Comparison of ENCODE assay signal across 20 cellular contexts in genomic region chr4:11039494-11040142, GRCh38.
"Had no signal": no experiment of that assay in that cellular context is flagged by ENCODE, and none has a peak within 500 bp of the region (broad histone marks: within the 10 kb centered on the region; RNA-seq: fewer than 3 reads in every experiment).

No MANE protein-coding gene starts in this region.

- ATAC-seq: activated T-cell treated with anti-CD3 and anti-CD28 coated beads, Interleukin-2, amount 50 U/mL, for 4 hours; esophagus mucosa; gastroesophageal sphincter; left ventricle myocardium superior; mucosa of descending colon; stimulated activated naive CD8-positive, alpha-beta T cell treated with anti-CD3 and anti-CD28 coated beads, Interleukin-15, amount 100 ng/mL, for 72 hours had no signal

- H3K9me3 ChIP-seq: heart left ventricle, mucosa of descending colon had no signal

- H3K27ac Mint-ChIP-seq: activated naive CD4-positive, alpha-beta T cell treated with anti-CD3 and anti-CD28 coated beads for 36 hours; naive thymus-derived CD8-positive, alpha-beta T cell; stimulated activated naive CD8-positive, alpha-beta T cell treated with anti-CD3 and anti-CD28 coated beads, Interleukin-15, amount 100 ng/mL, for 72 hours had no signal

- H3K4me1 ChIP-seq: gastroesophageal sphincter had no signal

- H3K27ac ChIP-seq: gastroesophageal sphincter, heart left ventricle had no signal

- H3K4me1 Mint-ChIP-seq: stimulated activated naive CD8-positive, alpha-beta T cell treated with anti-CD3 and anti-CD28 coated beads, Interleukin-15, amount 100 ng/mL, for 72 hours had no signal

- H3K4me3 ChIP-seq: gastroesophageal sphincter, heart left ventricle, mucosa of descending colon had no signal

- H3K36me3 Mint-ChIP-seq: naive thymus-derived CD8-positive, alpha-beta T cell had no signal

- H3K27me3 Mint-ChIP-seq: naive thymus-derived CD8-positive, alpha-beta T cell; stimulated activated naive CD8-positive, alpha-beta T cell treated with anti-CD3 and anti-CD28 coated beads, Interleukin-15, amount 100 ng/mL, for 72 hours had no signal

- H3K9me3 Mint-ChIP-seq: activated naive CD4-positive, alpha-beta T cell treated with anti-CD3 and anti-CD28 coated beads for 36 hours; activated T-cell treated with anti-CD3 and anti-CD28 coated beads, Interleukin-2, amount 50 U/mL, for 4 hours had no signal

- H3K4me3 Mint-ChIP-seq: activated naive CD4-positive, alpha-beta T cell treated with anti-CD3 and anti-CD28 coated beads for 36 hours; activated T-cell treated with anti-CD3 and anti-CD28 coated beads, Interleukin-2, amount 50 U/mL, for 4 hours; naive thymus-derived CD8-positive, alpha-beta T cell; stimulated activated naive CD8-positive, alpha-beta T cell treated with anti-CD3 and anti-CD28 coated beads, Interleukin-15, amount 100 ng/mL, for 72 hours had no signal

- DNase-seq: activated CD4-positive, alpha-beta T cell treated with anti-CD3 and anti-CD28 coated beads, Interleukin-2, amount 50 U/mL, for 1 hour; activated CD8-positive, alpha-beta memory T cell treated with anti-CD3 and anti-CD28 coated beads, Interleukin-2, amount 50 U/mL, for 4 hours; activated naive CD4-positive, alpha-beta T cell treated with anti-CD3 and anti-CD28 coated beads for 36 hours; activated T-cell treated with anti-CD3 and anti-CD28 coated beads, Interleukin-2, amount 50 U/mL, for 4 hours; anterior cingulate cortex; cerebellar nuclear complex; cortex of kidney; effector CD4-positive, alpha-beta T cell; heart left ventricle; left ventricle myocardium superior; mucosa of descending colon; naive thymus-derived CD8-positive, alpha-beta T cell; posterior cingulate gyrus; stimulated activated CD4-positive, alpha-beta T cell treated with anti-CD3 and anti-CD28 coated beads, Interleukin-2, amount 100 ng/mL, for 24 hours; stimulated activated naive CD8-positive, alpha-beta T cell treated with anti-CD3 and anti-CD28 coated beads, Interleukin-15, amount 100 ng/mL, for 72 hours; T-helper 1 cell; trophoblast cell had no signal

- H3K27me3 ChIP-seq: gastroesophageal sphincter, heart left ventricle had no signal

- FAIRE-seq: bronchial epithelial cell had no signal

- H3K36me3 ChIP-seq: gastroesophageal sphincter, heart left ventricle had no signal
